In genomic region chr14:77301103-77301502, GRCh38 we compare ENCODE assay signal across 8 cellular contexts. TPM values are rescaled to one million over a fixed set of nuclear protein-coding genes. Genes with fewer than 3 reads are reported as not detected.
DNase-seq lines count a peak whose midpoint lies in the region; ATAC-seq, FAIRE-seq and TF ChIP-seq lines count a peak whose summit lies in the region.

No MANE protein-coding gene starts in this region.

- no peak overlapping the region for H3K4me3 Mint-ChIP-seq in progenitor cell of endocrine pancreas (ENCODE audit: low read depth)

- TF ChIP-seq CTCF in RWPE2 (IDR thresholded peaks at IDR 0.05; ENCODE audit: poor library complexity, severe bottlenecking) (peak; percentile 89), heart left ventricle (IDR thresholded peaks at IDR 0.05) (peak; percentile 41 to 71 (median 58)), progenitor cell of endocrine pancreas (IDR thresholded peaks at IDR 0.05; ENCODE audit: unreplicated experiment) (peak; percentile 88)

- H3K4me1 Mint-ChIP-seq in progenitor cell of endocrine pancreas (ENCODE audit: low read depth), result no peaks in the 10 kb centered on the region

- no peak overlapping the region for H3K4me3 ChIP-seq in RWPE2 (ENCODE audit: severe bottlenecking)
- no peak overlapping the region for H3K4me3 ChIP-seq in adipocyte (ENCODE audit: low read length)
- no peak overlapping the region for H3K4me3 ChIP-seq in heart left ventricle

- H3K36me3 Mint-ChIP-seq in progenitor cell of endocrine pancreas (ENCODE audit: insufficient read depth), result peaks cover 10% of the 10 kb centered on the region

- H3K27ac ChIP-seq in RWPE2 (ENCODE audit: poor library complexity, severe bottlenecking) (no peak overlapping the region), heart left ventricle (no peak overlapping the region)

- 41 to 47% (median 44%) methylated on average over 8 to 10 of the region's 10 CpGs for WGBS in heart left ventricle, 4 donors

- no peaks in the 10 kb centered on the region for H3K9me3 Mint-ChIP-seq in progenitor cell of endocrine pancreas (ENCODE audit: low read depth)

- H3K9me3 ChIP-seq in RWPE2 (ENCODE audit: severe bottlenecking) (no peaks in the 10 kb centered on the region), adipocyte (ENCODE audit: control insufficient read depth, low read length) (no peaks in the 10 kb centered on the region), heart left ventricle (no peaks in the 10 kb centered on the region)

- intact Hi-C loops in heart left ventricle (cut with DNase I), result loop anchor here in 7 of 10 donors (2.0 to 10.0 kb wide), 4 partner anchors 244 to 424 kb away; no protein-coding TSS in a partner anchor

- peaks cover 18% of the 10 kb centered on the region for H3K36me3 ChIP-seq in RWPE2 (ENCODE audit: low read depth)
- peaks cover 50% of the 10 kb centered on the region for H3K36me3 ChIP-seq in adipocyte (ENCODE audit: control insufficient read depth, insufficient read depth, low read length, severe bottlenecking)
- H3K36me3 ChIP-seq in heart left ventricle, result peaks cover 0 to 85% (median 47%) of the 10 kb centered on the region in 9 donors

- FAIRE-seq in HTR-8/SVneo (lab: Jason Lieb, UNC), result peak; percentile 97

- H3K9ac ChIP-seq in adipocyte (ENCODE audit: low read length), result no peak overlapping the region

- no peaks in the 10 kb centered on the region for H3K27me3 Mint-ChIP-seq in progenitor cell of endocrine pancreas

- TF ChIP-seq POLR2A in heart left ventricle (IDR thresholded peaks at IDR 0.05), result no peak

- H3K27me3 ChIP-seq in RWPE2 (ENCODE audit: insufficient read depth, poor library complexity, severe bottlenecking) (no peaks in the 10 kb centered on the region), adipocyte (replicated peaks; ENCODE audit: control insufficient read depth, insufficient read depth, low read length) (no peaks in the 10 kb centered on the region), heart left ventricle (no peaks in the 10 kb centered on the region)

- DNase-seq in Daoy (ENCODE audit: low read depth), result peak; percentile 89
- DNase-seq in HTR-8/SVneo (ENCODE audit: insufficient read length, low spot score), result peak; percentile 81
- no peak for DNase-seq in RWPE2 (ENCODE audit: low spot score)
- DNase-seq in adipocyte (ENCODE audit: low read depth), result peak; percentile 74
- peak in 4 of 5 donors; percentile 57 to 82 (median 68) for DNase-seq in heart left ventricle
- peak; percentile 59 for DNase-seq in progenitor cell of endocrine pancreas (ENCODE audit: low spot score, unreplicated experiment)
- DNase-seq in NCI-H187 treated with DMSO at 0.1 percent for 48 hours (lab: John Stamatoyannopoulos, UW), result no peak

- H3K4me1 ChIP-seq in RWPE2 (ENCODE audit: insufficient read depth, poor library complexity, severe bottlenecking) (peaks cover 19% of the 10 kb centered on the region), adipocyte (ENCODE audit: control insufficient read depth, insufficient read depth, low read length) (peaks cover 18% of the 10 kb centered on the region), heart left ventricle (peaks cover 0 to 17% (median 0%) of the 10 kb centered on the region in 12 donors)

- ATAC-seq in RWPE2 (ENCODE audit: low read depth) (peak; percentile 20; the same call in 1 of the 3 replicates), heart left ventricle (peak; percentile 37 to 73 (median 72)), HG03175 (IDR thresholded peaks at IDR 0.05; ENCODE audit: unreplicated experiment) (no peak)

- H3K27ac Mint-ChIP-seq in progenitor cell of endocrine pancreas, result no peak overlapping the region

RNA-seq across cellular contexts. Expression of gene POMT2, which starts 19.6 kb away (rescaled TPM):
- total RNA-seq in Daoy (2014; rRNA removed; shearing (Covaris generic)), result 11.7 and 23.5 TPM in 2 replicates
- 10 to 100 TPM in 8 of 9 donors, 1 to 10 TPM in 1; 7.3 to 27.6 (median 15.3) TPM for total RNA-seq in heart left ventricle
- polyA plus RNA-seq in heart left ventricle, result 10 to 100 TPM in 1 of 2 donors, 1 to 10 TPM in 1; 7.0 to 17.9 TPM
- 65.5 and 66.9 TPM in 2 replicates for total RNA-seq in progenitor cell of endocrine pancreas

RNA-seq across cellular contexts. Expression of gene GSTZ1, which starts 19.7 kb away (rescaled TPM):
- total RNA-seq in Daoy (2014; rRNA removed; shearing (Covaris generic)), result 48.9 and 78.4 TPM in 2 replicates
- total RNA-seq in heart left ventricle (10 to 100 TPM in 7 of 9 donors, 1 to 10 TPM in 2; 7.7 to 27.7 (median 13.7) TPM), progenitor cell of endocrine pancreas (29.0 and 31.2 TPM in 2 replicates)
- polyA plus RNA-seq in heart left ventricle, result 10 to 100 TPM; 11.5 to 13.6 TPM

RNA-seq across cellular contexts. Expression of gene NGB, which starts 30.1 kb away (rescaled TPM):
- total RNA-seq in Daoy (2014; rRNA removed; shearing (Covaris generic)), result not detected in 2 replicates
- total RNA-seq in heart left ventricle (not detected), progenitor cell of endocrine pancreas (not detected in 2 replicates)
- not detected for polyA plus RNA-seq in heart left ventricle

Comparison
In these comparisons a context has a peak if more than half of its experiments do, and no peak if none do; other contexts are left out.
1. DNase-seq: peak in Daoy (single experiment), HTR-8/SVneo (single experiment), adipocyte (single experiment), heart left ventricle (4 of 5) and progenitor cell of endocrine pancreas (single experiment); none in RWPE2 (single experiment) and NCI-H187 treated with DMSO at 0.1 percent for 48 hours (single experiment).
2. Peak in every context shown above with its lines, with median percentiles within 50 percentile points of each other: CTCF ChIP-seq.